ENCODE assay signal across 13 cellular contexts in genomic region chr10:93718937-93719725, GRCh38. TPM values are rescaled to one million over a fixed set of nuclear protein-coding genes. Genes with fewer than 3 reads are reported as not detected.
DNase-seq lines count a peak whose midpoint lies in the region; ATAC-seq and TF ChIP-seq lines count a peak whose summit lies in the region.
"Had no signal": no experiment of that assay in that cellular context is flagged by ENCODE, and none has a peak within 500 bp of the region (broad histone marks: within the 10 kb centered on the region; RNA-seq: fewer than 3 reads in every experiment).

No MANE protein-coding gene starts in this region.

- no peak overlapping the region for H3K27ac Mint-ChIP-seq in activated naive CD4-positive, alpha-beta T cell treated with anti-CD3 and anti-CD28 coated beads for 36 hours
- H3K27ac Mint-ChIP-seq in activated naive CD4-positive, alpha-beta T cell treated with anti-CD3 and anti-CD28 coated beads, Interleukin-2, amount 10 ng/mL, durations not matched to agents 7 days and 5 days: no peak overlapping the region
- H3K27ac Mint-ChIP-seq: T-helper 1 cell treated with Interleukin-12 subunit alpha and Interleukin-12 subunit beta and Interleukin-4 antibody, amounts not matched to agents 30 μg/mL and 1 μg/mL, for 36 hours had no signal

- peak; percentile 46 for ATAC-seq in GM18502 (IDR thresholded peaks at IDR 0.05; ENCODE audit: poor library complexity, unreplicated experiment)
- peak; percentile 67 for ATAC-seq in GM21529 (IDR thresholded peaks at IDR 0.05; ENCODE audit: unreplicated experiment)

- intact Hi-C loops in activated naive CD4-positive, alpha-beta T cell treated with anti-CD3 and anti-CD28 coated beads for 36 hours (cut with micrococcal nuclease): loop anchor here (2.0 kb wide), 1 partner anchor 20 kb away; no protein-coding TSS in a partner anchor

- no peaks in the 10 kb centered on the region for H3K9me3 Mint-ChIP-seq in activated naive CD4-positive, alpha-beta T cell treated with anti-CD3 and anti-CD28 coated beads for 36 hours
- H3K9me3 Mint-ChIP-seq in activated naive CD4-positive, alpha-beta T cell treated with anti-CD3 and anti-CD28 coated beads, Interleukin-2, amount 10 ng/mL, durations not matched to agents 7 days and 5 days: no peaks in the 10 kb centered on the region
- H3K9me3 Mint-ChIP-seq: T-helper 1 cell treated with Interleukin-12 subunit alpha and Interleukin-12 subunit beta and Interleukin-4 antibody, amounts not matched to agents 30 μg/mL and 1 μg/mL, for 36 hours had no signal

- CTCF ChIA-PET in activated naive CD4-positive, alpha-beta T cell treated with anti-CD3 and anti-CD28 coated beads for 36 hours (lab: Charles Lee): no interaction called here
- CTCF ChIA-PET in activated naive CD4-positive, alpha-beta T cell treated with anti-CD3 and anti-CD28 coated beads, Interleukin-2, amount 10 ng/mL, durations not matched to agents 7 days and 5 days (lab: Charles Lee): interaction anchor here (1.2 kb wide), 1 partner anchor 14 kb away, joined by 5 read pairs; no protein-coding TSS in a partner anchor

- H3K4me1 Mint-ChIP-seq in activated naive CD4-positive, alpha-beta T cell treated with anti-CD3 and anti-CD28 coated beads for 36 hours (ENCODE audit: low read depth): no peaks in the 10 kb centered on the region
- H3K4me1 Mint-ChIP-seq in activated naive CD4-positive, alpha-beta T cell treated with anti-CD3 and anti-CD28 coated beads, Interleukin-2, amount 10 ng/mL, durations not matched to agents 7 days and 5 days: no peaks in the 10 kb centered on the region

- peaks cover 17% of the 10 kb centered on the region for H3K27me3 Mint-ChIP-seq in activated naive CD4-positive, alpha-beta T cell treated with anti-CD3 and anti-CD28 coated beads for 36 hours (ENCODE audit: low read depth)
- H3K27me3 Mint-ChIP-seq in activated naive CD4-positive, alpha-beta T cell treated with anti-CD3 and anti-CD28 coated beads, Interleukin-2, amount 10 ng/mL, durations not matched to agents 7 days and 5 days: peaks cover 24% of the 10 kb centered on the region

- H3K36me3 Mint-ChIP-seq in activated naive CD4-positive, alpha-beta T cell treated with anti-CD3 and anti-CD28 coated beads for 36 hours (ENCODE audit: low read depth): no peaks in the 10 kb centered on the region
- no peaks in the 10 kb centered on the region for H3K36me3 Mint-ChIP-seq in activated naive CD4-positive, alpha-beta T cell treated with anti-CD3 and anti-CD28 coated beads, Interleukin-2, amount 10 ng/mL, durations not matched to agents 7 days and 5 days

- DNase-seq in KG1 (lab: John Stamatoyannopoulos, UW) (peak; percentile 5), fibroblast of villous mesenchyme (ENCODE audit: low read depth) (peak; percentile 2), midbrain (lab: John Stamatoyannopoulos, UW) (no peak), AG20443 (ENCODE audit: low spot score) (no peak)
- DNase-seq in activated naive CD4-positive, alpha-beta T cell treated with anti-CD3 and anti-CD28 coated beads for 36 hours: no peak
- no peak for DNase-seq in activated naive CD4-positive, alpha-beta T cell treated with anti-CD3 and anti-CD28 coated beads, Interleukin-2, amount 10 ng/mL, durations not matched to agents 7 days and 5 days
- DNase-seq: activated effector memory CD4-positive, alpha-beta T cell treated with Interleukin-2 at 50 U/mL for 16 hours; DND-41; NCI-H1694 treated with DMSO at 0.1 percent for 48 hours had no signal

- no peak for TF ChIP-seq CTCF in fibroblast of villous mesenchyme (IDR thresholded peaks at IDR 0.05; ENCODE audit: insufficient read depth, low read depth, low read length)

- no peak overlapping the region for H3K4me3 ChIP-seq in fibroblast of villous mesenchyme (ENCODE audit: low read depth, low read length)
- H3K4me3 ChIP-seq: dorsolateral prefrontal cortex had no signal

- H3K4me3 Mint-ChIP-seq in activated naive CD4-positive, alpha-beta T cell treated with anti-CD3 and anti-CD28 coated beads for 36 hours: no peak overlapping the region
- no peak overlapping the region for H3K4me3 Mint-ChIP-seq in activated naive CD4-positive, alpha-beta T cell treated with anti-CD3 and anti-CD28 coated beads, Interleukin-2, amount 10 ng/mL, durations not matched to agents 7 days and 5 days
- H3K4me3 Mint-ChIP-seq: T-helper 1 cell treated with Interleukin-12 subunit alpha and Interleukin-12 subunit beta and Interleukin-4 antibody, amounts not matched to agents 30 μg/mL and 1 μg/mL, for 36 hours had no signal

RNA-seq across cellular contexts. Expression of gene FRA10AC1, which starts 16.7 kb away (rescaled TPM):
- 6.0 and 11.3 TPM in 2 replicates for total RNA-seq in fibroblast of villous mesenchyme
- 10 to 100 TPM; 24.5 to 25.0 TPM for total RNA-seq in activated naive CD4-positive, alpha-beta T cell treated with anti-CD3 and anti-CD28 coated beads for 36 hours

RNA-seq across cellular contexts. Expression of gene LGI1, which starts 38.6 kb away (rescaled TPM):
- not detected in 2 replicates for total RNA-seq in fibroblast of villous mesenchyme
- not detected for total RNA-seq in activated naive CD4-positive, alpha-beta T cell treated with anti-CD3 and anti-CD28 coated beads for 36 hours

Comparison
In these comparisons a context has a peak if more than half of its experiments do, and no peak if none do; other contexts are left out.
1. DNase-seq: peak in KG1 (single experiment) and fibroblast of villous mesenchyme (single experiment); none in midbrain (single experiment), AG20443 (single experiment), activated naive CD4-positive, alpha-beta T cell treated with anti-CD3 and anti-CD28 coated beads for 36 hours (single experiment) and activated naive CD4-positive, alpha-beta T cell treated with anti-CD3 and anti-CD28 coated beads, Interleukin-2, amount 10 ng/mL, durations not matched to agents 7 days and 5 days (single experiment).